In the genomic region with DNA sequence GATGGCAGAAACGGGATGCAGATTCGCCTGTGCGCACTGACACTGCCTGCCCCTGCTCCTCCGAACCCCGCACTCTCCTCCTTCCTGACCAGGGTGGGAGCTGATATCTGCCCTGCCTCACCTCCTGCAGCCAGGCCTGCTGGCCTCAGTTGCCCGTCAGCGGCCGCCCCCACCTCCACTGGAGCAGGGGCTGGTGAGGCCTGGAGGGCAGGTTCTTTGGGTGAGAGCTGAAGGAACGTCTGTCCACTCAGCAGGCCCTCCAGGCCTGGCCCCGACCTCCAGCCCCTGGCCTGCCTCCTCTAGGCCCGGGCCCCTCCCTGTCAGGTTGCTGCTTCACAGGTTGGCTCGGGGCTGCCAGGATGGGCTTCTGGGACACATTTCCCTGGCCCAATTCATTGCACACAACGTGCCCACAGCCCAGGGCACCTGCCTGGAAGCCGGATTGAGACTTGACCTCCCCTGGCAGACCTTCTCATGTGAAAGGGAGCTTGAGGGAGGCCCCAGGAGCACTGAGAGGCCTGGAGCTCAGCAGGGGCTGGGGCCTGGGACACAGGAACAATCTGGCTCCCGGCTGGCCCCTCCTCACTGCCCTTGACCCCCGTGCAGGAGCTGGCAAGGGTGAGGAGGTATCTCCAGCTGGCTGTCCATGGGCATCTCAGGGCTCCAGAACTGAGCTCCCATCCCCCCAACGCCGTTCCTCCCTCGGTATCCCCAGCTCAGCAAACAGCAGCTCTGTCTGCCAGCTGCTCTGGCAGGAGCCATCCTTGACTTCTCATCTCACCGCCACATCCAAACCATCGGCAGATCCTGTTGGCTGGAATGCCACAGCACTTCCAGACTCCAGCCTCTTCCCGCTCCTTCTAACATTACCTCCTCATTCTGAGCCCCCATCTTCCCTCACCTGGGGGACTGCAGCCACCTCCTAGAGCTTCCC, we compare ENCODE assay signal across 32 cellular contexts. TPM values are rescaled to one million over a fixed set of nuclear protein-coding genes. Genes with fewer than 3 reads are reported as not detected.
DNase-seq lines count a peak whose midpoint lies in the region; ATAC-seq and TF ChIP-seq lines count a peak whose summit lies in the region.
"Had no signal": no experiment of that assay in that cellular context is flagged by ENCODE, and none has a peak within 500 bp of the region (broad histone marks: within the 10 kb centered on the region; RNA-seq: fewer than 3 reads in every experiment).

No MANE protein-coding gene starts in this region.

- H3K27ac Mint-ChIP-seq in chondrocyte (ENCODE audit: unreplicated experiment): no peak overlapping the region
- peak overlapping the region; percentile 28 for H3K27ac Mint-ChIP-seq in type B pancreatic cell
- H3K27ac Mint-ChIP-seq in natural killer cell: no peak overlapping the region
- H3K27ac Mint-ChIP-seq: activated T-cell treated with anti-CD3 and anti-CD28 coated beads, Interleukin-2, amount 50 U/mL, for 24 hours; nephron progenitor cell; T-helper 2 cell treated with Interferon-gamma antibody and Interleukin-4, amounts not matched to agents 5 μg/mL and 100 μg/mL, for 36 hours had no signal

- H3K4me3 ChIP-seq in neural cell (ENCODE audit: low read length): no peak overlapping the region
- H3K4me3 ChIP-seq: gastroesophageal sphincter, HAP-1, hepatocyte, PC-9, right lobe of liver had no signal

- H3K27me3 Mint-ChIP-seq in chondrocyte (ENCODE audit: low read depth) (peaks cover 8% of the 10 kb centered on the region), type B pancreatic cell (peaks cover 10% of the 10 kb centered on the region), natural killer cell (ENCODE audit: low read depth in 2 of 2) (peaks cover 4 to 12% of the 10 kb centered on the region in 2 donors)
- H3K27me3 Mint-ChIP-seq: activated T-cell treated with anti-CD3 and anti-CD28 coated beads, Interleukin-2, amount 50 U/mL, for 24 hours had no signal

- no peaks in the 10 kb centered on the region for H4K20me1 ChIP-seq in neural cell (ENCODE audit: insufficient read depth)

- POLR2A ChIA-PET in HEK293T (lab: Yijun Ruan, JAX): interaction anchor here (1.1 kb wide), 1 partner anchor 10 kb away, joined by 3 read pairs; no protein-coding TSS in a partner anchor

- no peaks in the 10 kb centered on the region for H3K36me3 Mint-ChIP-seq in chondrocyte (ENCODE audit: low read depth)
- no peaks in the 10 kb centered on the region for H3K36me3 Mint-ChIP-seq in type B pancreatic cell
- no peaks in the 10 kb centered on the region for H3K36me3 Mint-ChIP-seq in natural killer cell

- H3K9ac ChIP-seq in neural cell (ENCODE audit: low read length): peak overlapping the region; percentile 77

- no peaks in the 10 kb centered on the region for H3K27me3 ChIP-seq in neural cell (ENCODE audit: insufficient read depth, low read depth, low read length)
- H3K27me3 ChIP-seq: right lobe of liver had no signal

- H3K4me2 ChIP-seq in neural cell (ENCODE audit: low read length): no peak overlapping the region
- H3K4me2 ChIP-seq: hepatocyte, PC-9 had no signal

- no peak for TF ChIP-seq RAD21 in neural cell (conservative IDR thresholded peaks at IDR 0.05)

- H3K9me2 ChIP-seq in neural cell (ENCODE audit: insufficient read depth, low read length): no peaks in the 10 kb centered on the region

- H3K36me3 ChIP-seq in neural cell (ENCODE audit: insufficient read depth, low read length): no peaks in the 10 kb centered on the region
- H3K36me3 ChIP-seq: gastroesophageal sphincter, HAP-1, right lobe of liver had no signal

- H2AFZ ChIP-seq in neural cell (ENCODE audit: low read depth, low read length): no peak overlapping the region
- H2AFZ ChIP-seq: hepatocyte, PC-9 had no signal

- TF ChIP-seq CTCF in chondrocyte (IDR thresholded peaks at IDR 0.05) (no peak), neural cell (IDR thresholded peaks at IDR 0.05; ENCODE audit: poor library complexity, severe bottlenecking) (no peak), type B pancreatic cell (conservative IDR thresholded peaks at IDR 0.05) (no peak), natural killer cell (IDR thresholded peaks at IDR 0.05) (no peak)

- CTCF ChIA-PET in HEK293T (lab: Yijun Ruan, JAX): interaction anchor here (0.9 kb wide), 1 partner anchor 56 kb away, joined by 3 read pairs; no protein-coding TSS in a partner anchor

- peak; percentile 29 for DNase-seq in activated CD4-positive, CD25-positive, alpha-beta regulatory T cell treated with anti-CD3 and anti-CD28 coated beads, Interleukin-2, amount 50 U/mL, for 72 hours
- no peak for DNase-seq in activated CD4-positive, CD25-positive, alpha-beta regulatory T cell (lab: John Stamatoyannopoulos, UW)
- DNase-seq in chondrocyte (ENCODE audit: low spot score) (peak; percentile 67), type B pancreatic cell (ENCODE audit: extremely low spot score, unreplicated experiment) (no peak), HEK293T (ENCODE audit: extremely low spot score) (no peak), natural killer cell (no peak), NCI-H82 (lab: John Stamatoyannopoulos, UW) (no peak)
- DNase-seq: activated gamma-delta T cell; activated T-cell treated with anti-CD3 and anti-CD28 coated beads, Interleukin-2, amount 50 U/mL, for 24 hours; central memory CD4-positive, alpha-beta T cell; COR-L47; dermis blood vessel endothelial cell; mammary epithelial cell; MM.1S; NCI-H1417; NCI-H2029; NCI-H2227 treated with DMSO at 0.1 percent for 48 hours; NCI-H69; nephron progenitor cell; PC-9; stimulated activated CD4-positive, alpha-beta T cell treated with anti-CD3 and anti-CD28 coated beads, Interleukin-4, amount 100 ng/mL, for 4 hours; trophoblast cell had no signal

- H3K4me1 Mint-ChIP-seq in chondrocyte (ENCODE audit: low read depth) (peaks cover 6% of the 10 kb centered on the region), type B pancreatic cell (ENCODE audit: unreplicated experiment) (peaks cover 19% of the 10 kb centered on the region), natural killer cell (no peaks in the 10 kb centered on the region)

- no peaks in the 10 kb centered on the region for H3K79me2 ChIP-seq in neural cell (replicated peaks; ENCODE audit: insufficient read depth, low read length)
- H3K79me2 ChIP-seq: hepatocyte had no signal

- no peak overlapping the region for H3K4me3 Mint-ChIP-seq in chondrocyte (ENCODE audit: unreplicated experiment)
- H3K4me3 Mint-ChIP-seq in type B pancreatic cell: no peak overlapping the region
- no peak overlapping the region for H3K4me3 Mint-ChIP-seq in natural killer cell
- H3K4me3 Mint-ChIP-seq: activated T-cell treated with anti-CD3 and anti-CD28 coated beads, Interleukin-2, amount 50 U/mL, for 24 hours; nephron progenitor cell; T-helper 2 cell treated with Interferon-gamma antibody and Interleukin-4, amounts not matched to agents 5 μg/mL and 100 μg/mL, for 36 hours had no signal

- intact Hi-C loops in natural killer cell (cut with micrococcal nuclease): no loop called here

- TF ChIP-seq EP300 in neural cell (conservative IDR thresholded peaks at IDR 0.05; ENCODE audit: poor library complexity, severe bottlenecking): no peak

- H3K27ac ChIP-seq in neural cell (ENCODE audit: low read length): no peak overlapping the region
- H3K27ac ChIP-seq: C4-2B, gastroesophageal sphincter, hepatocyte, PC-9, right lobe of liver had no signal

- ATAC-seq in natural killer cell: no peak
- ATAC-seq: gastroesophageal sphincter, right lobe of liver, Right ventricle myocardium inferior had no signal

- no peaks in the 10 kb centered on the region for H3K9me3 ChIP-seq in neural cell (ENCODE audit: low read length)
- H3K9me3 ChIP-seq: gastroesophageal sphincter, HAP-1, right lobe of liver had no signal

- H3F3A ChIP-seq in neural cell (ENCODE audit: insufficient read depth, low read length, poor library complexity, severe bottlenecking): no peaks in the 10 kb centered on the region

- H3K9me3 Mint-ChIP-seq in chondrocyte (ENCODE audit: low read depth) (no peaks in the 10 kb centered on the region), type B pancreatic cell (no peaks in the 10 kb centered on the region), natural killer cell (no peaks in the 10 kb centered on the region)
- H3K9me3 Mint-ChIP-seq: activated T-cell treated with anti-CD3 and anti-CD28 coated beads, Interleukin-2, amount 50 U/mL, for 24 hours; nephron progenitor cell; T-helper 2 cell treated with Interferon-gamma antibody and Interleukin-4, amounts not matched to agents 5 μg/mL and 100 μg/mL, for 36 hours had no signal

TF ChIP-seq in neural cell, 6 proteins besides CTCF, POLR2A, EP300 and RAD21 (continues in another document):
- TF ChIP-seq SMC3 (conservative IDR thresholded peaks at IDR 0.05; ENCODE audit: poor library complexity) (no peak), EZH2 (IDR thresholded peaks at IDR 0.05; ENCODE audit: borderline replicate concordance, insufficient read depth, low read length, poor library complexity, severe bottlenecking) (no peak), MXI1 (conservative IDR thresholded peaks at IDR 0.05; ENCODE audit: poor library complexity, severe bottlenecking) (no peak), TAF1 (IDR thresholded peaks at IDR 0.05; ENCODE audit: low read depth) (no peak), POLR2AphosphoS5 (IDR thresholded peaks at IDR 0.05) (no peak)

TF ChIP-seq in HEK293T, 16 proteins besides CTCF, POLR2A, EP300 and RAD21:
- TF ChIP-seq NFRKB (IDR thresholded peaks at IDR 0.05) (no peak), FOXK2 (IDR thresholded peaks at IDR 0.05) (no peak), BHLHE40 (IDR thresholded peaks at IDR 0.05; ENCODE audit: borderline replicate concordance) (no peak), ARNT (IDR thresholded peaks at IDR 0.05) (no peak)
- TF ChIP-seq, protein P1, sequence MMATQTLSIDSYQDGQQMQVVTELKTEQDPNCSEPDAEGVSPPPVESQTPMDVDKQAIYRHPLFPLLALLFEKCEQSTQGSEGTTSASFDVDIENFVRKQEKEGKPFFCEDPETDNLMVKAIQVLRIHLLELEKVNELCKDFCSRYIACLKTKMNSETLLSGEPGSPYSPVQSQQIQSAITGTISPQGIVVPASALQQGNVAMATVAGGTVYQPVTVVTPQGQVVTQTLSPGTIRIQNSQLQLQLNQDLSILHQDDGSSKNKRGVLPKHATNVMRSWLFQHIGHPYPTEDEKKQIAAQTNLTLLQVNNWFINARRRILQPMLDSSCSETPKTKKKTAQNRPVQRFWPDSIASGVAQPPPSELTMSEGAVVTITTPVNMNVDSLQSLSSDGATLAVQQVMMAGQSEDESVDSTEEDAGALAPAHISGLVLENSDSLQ (IDR thresholded peaks at IDR 0.05): no peak

RNA-seq across cellular contexts. Expression of a gene that starts 39.5 kb away (rescaled TPM):
- total RNA-seq in chondrocyte: 0.10 TPM in 1 of 3 replicates, not detected in the others
- polyA plus RNA-seq in neural cell: 0.24 and 0.36 TPM in 2 replicates
- 0.24 TPM in 1 of 2 replicates, not detected in the other for polyA minus RNA-seq in neural cell
- total RNA-seq in type B pancreatic cell (ENCODE audit: low replicate concordance): 0.62 and 1.6 TPM in 2 replicates
- total RNA-seq in natural killer cell: under 1 TPM; 0.25 to 0.68 (median 0.45) TPM
- total RNA-seq: A172, right lobe of liver, Right ventricle myocardium inferior had no signal
- polyA plus RNA-seq: mammary epithelial cell had no signal

RNA-seq across cellular contexts. Expression of a gene that starts 50.8 kb away (rescaled TPM):
- total RNA-seq in chondrocyte (0.15 to 0.21 TPM in 2 of 3 replicates, not detected in the other), type B pancreatic cell (ENCODE audit: low replicate concordance) (3.4 and 12.5 TPM in 2 replicates), natural killer cell (1 to 10 TPM; 2.2 to 6.6 (median 3.9) TPM)
- 3.1 and 5.7 TPM in 2 replicates for polyA plus RNA-seq in neural cell
- polyA minus RNA-seq in neural cell: 1.9 and 2.4 TPM in 2 replicates
- total RNA-seq: A172, dermis blood vessel endothelial cell, mammary epithelial cell had no signal
- polyA plus RNA-seq: fibroblast of lung had no signal

Comparison
In these comparisons a context has a peak if more than half of its experiments do, and no peak if none do; other contexts are left out.
1. DNase-seq: peak in activated CD4-positive, CD25-positive, alpha-beta regulatory T cell treated with anti-CD3 and anti-CD28 coated beads, Interleukin-2, amount 50 U/mL, for 72 hours (single experiment) and chondrocyte (single experiment); none in activated CD4-positive, CD25-positive, alpha-beta regulatory T cell (0 of 4), type B pancreatic cell (single experiment), HEK293T (single experiment), natural killer cell (single experiment) and NCI-H82 (single experiment).